Comparison of ENCODE assay signal across 30 cellular contexts in genomic region chr11:133742388-133742787, GRCh38.
"Had no signal": no experiment of that assay in that cellular context is flagged by ENCODE, and none has a peak within 500 bp of the region (broad histone marks: within the 10 kb centered on the region; RNA-seq: fewer than 3 reads in every experiment).

No MANE protein-coding gene starts in this region.

- H3K4me1 Mint-ChIP-seq: immature natural killer cell; naive thymus-derived CD8-positive, alpha-beta T cell; stimulated activated memory B cell treated with anti-CD40 and anti-IgM and Interleukin-4, amounts not matched to agents 10 μg/mL and 1 μg/mL and 100 μg/mL, for 72 hours; stimulated activated naive CD8-positive, alpha-beta T cell treated with anti-CD3 and anti-CD28 coated beads, Interleukin-15, amount 100 ng/mL, for 72 hours had no signal

- H3K36me3 Mint-ChIP-seq: immature natural killer cell; naive thymus-derived CD8-positive, alpha-beta T cell; stimulated activated memory B cell treated with anti-CD40 and anti-IgM and Interleukin-4, amounts not matched to agents 10 μg/mL and 1 μg/mL and 100 μg/mL, for 72 hours; type B pancreatic cell had no signal

- H3K4me1 ChIP-seq: left lung, lower lobe of right lung, right atrium auricular region, right lobe of liver, uterus had no signal

- H3K9me3 ChIP-seq: left lung, lower lobe of right lung, neutrophil, ovary, right atrium auricular region, right lobe of liver, uterus had no signal

- H3K9me3 Mint-ChIP-seq: nephron, type B pancreatic cell had no signal

- H3K27ac Mint-ChIP-seq: immature natural killer cell; naive thymus-derived CD8-positive, alpha-beta T cell; nephron; progenitor cell of endocrine pancreas; stimulated activated memory B cell treated with anti-CD40 and anti-IgM and Interleukin-4, amounts not matched to agents 10 μg/mL and 1 μg/mL and 100 μg/mL, for 72 hours; stimulated activated naive CD8-positive, alpha-beta T cell treated with anti-CD3 and anti-CD28 coated beads, Interleukin-15, amount 100 ng/mL, for 72 hours; type B pancreatic cell had no signal

- H3K36me3 ChIP-seq: left lung, lower lobe of right lung, neutrophil, ovary, right atrium auricular region, right lobe of liver, tibial nerve, uterus had no signal

- DNase-seq: hypothalamus; immature natural killer cell; kidney; left colon; left lung; lower lobe of right lung; mammary epithelial cell; mesenchymal stem cell; naive thymus-derived CD8-positive, alpha-beta T cell; occipital lobe; ovary; right lobe of liver; stimulated activated CD4-positive, alpha-beta T cell treated with anti-CD3 and anti-CD28 coated beads, Interleukin-1b, Interleukin-23, amount 100 ng/mL, for 48 hours; stimulated activated CD4-positive, alpha-beta T cell treated with anti-CD3 and anti-CD28 coated beads, Interleukin-2, amount 100 ng/mL, for 48 hours; stimulated activated CD4-positive, alpha-beta T cell treated with anti-CD3 and anti-CD28 coated beads, Interleukin-4, amount 100 ng/mL, for 4 hours; stimulated activated CD8-positive, alpha-beta memory T cell treated with anti-CD3 and anti-CD28 coated beads, Interleukin-4, amount 100 ng/mL, for 48 hours; stimulated activated naive CD4-positive, alpha-beta T cell treated with Interleukin-2 at 50 U/mL for 16 hours; stimulated activated naive CD8-positive, alpha-beta T cell treated with anti-CD3 and anti-CD28 coated beads, Interleukin-15, amount 100 ng/mL, for 72 hours; substantia nigra; uterus had no signal

- H3K27ac ChIP-seq: left lung, lower lobe of right lung, neutrophil, ovary, right atrium auricular region, right lobe of liver, tibial nerve, uterus had no signal

- FAIRE-seq: islet of Langerhans, kidney had no signal

- H3K4me2 ChIP-seq: smooth muscle cell had no signal

- ATAC-seq: left colon; left lung; lower lobe of right lung; naive thymus-derived CD8-positive, alpha-beta T cell; right lobe of liver; stimulated activated memory B cell treated with anti-CD40 and anti-IgM and Interleukin-4, amounts not matched to agents 10 μg/mL and 1 μg/mL and 100 μg/mL, for 72 hours; stimulated activated naive CD8-positive, alpha-beta T cell treated with anti-CD3 and anti-CD28 coated beads, Interleukin-15, amount 100 ng/mL, for 72 hours had no signal

- H3K4me3 Mint-ChIP-seq: immature natural killer cell; naive thymus-derived CD8-positive, alpha-beta T cell; nephron; neural crest cell; stimulated activated memory B cell treated with anti-CD40 and anti-IgM and Interleukin-4, amounts not matched to agents 10 μg/mL and 1 μg/mL and 100 μg/mL, for 72 hours; stimulated activated naive CD8-positive, alpha-beta T cell treated with anti-CD3 and anti-CD28 coated beads, Interleukin-15, amount 100 ng/mL, for 72 hours; type B pancreatic cell had no signal

- H3K4me3 ChIP-seq: left lung, lower lobe of right lung, ovary, right atrium auricular region, right lobe of liver, smooth muscle cell, tibial nerve, uterus had no signal

- H3K27me3 Mint-ChIP-seq: stimulated activated memory B cell treated with anti-CD40 and anti-IgM and Interleukin-4, amounts not matched to agents 10 μg/mL and 1 μg/mL and 100 μg/mL, for 72 hours had no signal

- H3K27me3 ChIP-seq: neutrophil, ovary, right atrium auricular region, right lobe of liver, tibial nerve, uterus had no signal
